ENCODE assay signal across 8 cellular contexts in genomic region chr3:120597445-120598049, GRCh38. TPM values are rescaled to one million over a fixed set of nuclear protein-coding genes. Genes with fewer than 3 reads are reported as not detected.
DNase-seq lines count a peak whose midpoint lies in the region; ATAC-seq, FAIRE-seq and TF ChIP-seq lines count a peak whose summit lies in the region.

No MANE protein-coding gene starts in this region.

- no peak for TF ChIP-seq CTCF in OCI-LY7 (conservative IDR thresholded peaks at IDR 0.05; ENCODE audit: low read length)
- TF ChIP-seq CTCF in HepG2 (CRISPR knock-in tag; IDR thresholded peaks at IDR 0.05): no peak

- peaks cover 54% of the 10 kb centered on the region for H3K36me3 ChIP-seq in OCI-LY7 (ENCODE audit: insufficient read depth, low read length)
- peaks cover 0 to 12% of the 10 kb centered on the region in 2 experiments; a peak in 2 of 5 replicates for H3K36me3 ChIP-seq in HepG2 (replicated peaks in 1 of 2; ENCODE audit: control insufficient read depth in 1 of 2, insufficient read depth in 2 of 2, low read length in 2 of 2)

- H3K9ac ChIP-seq in HepG2 (ENCODE audit: insufficient read depth, low read depth, low read length): peak overlapping the region; percentile 60; the same call in 1 of the 2 replicates

- CTCF ChIA-PET in OCI-LY7 (lab: Charles Lee; ENCODE audit: unreplicated experiment): no interaction called here
- CTCF ChIA-PET in HepG2 (lab: Yijun Ruan, JAX; ENCODE audit: low intra/inter-chr PET ratio, low total read pairs): no interaction called here

- H3K4me3 ChIP-seq in OCI-LY7 (ENCODE audit: low read depth, low read length, poor library complexity, severe bottlenecking) (peak overlapping the region; percentile 83), HepG2 (replicated peaks in 1 of 3; ENCODE audit: insufficient read depth in 1 of 3, low read depth in 2 of 3, low read length in 3 of 3) (peak overlapping the region in 2 of 3 experiments; percentile 59 to 100; a peak in 3 of 6 replicates)

- H3K79me2 ChIP-seq in OCI-LY7 (ENCODE audit: insufficient read depth, low read depth, low read length): peaks cover 37% of the 10 kb centered on the region
- H3K79me2 ChIP-seq in HepG2 (ENCODE audit: insufficient read depth, low read length): peaks cover 27% of the 10 kb centered on the region

- POLR2A ChIA-PET in OCI-LY7 (lab: Charles Lee): interaction anchor here (0.5 to 0.7 kb wide), 4 partner anchors 198 to 864 kb away, joined by 3 read pairs; no protein-coding TSS in a partner anchor
- POLR2A ChIA-PET in HepG2 (lab: Yijun Ruan, JAX): interaction anchor here (1.2 to 2.3 kb wide), 3 partner anchors 85 to 502 kb away, joined by 3 to 11 read pairs (median 4); partner anchors contain the start of genes HGD and LRRC58

- intact Hi-C loops in OCI-LY7 (cut with micrococcal nuclease; ENCODE audit: unreplicated experiment): loop anchor here (10.0 kb wide), 2 partner anchors 197 to 503 kb away; partner anchors contain the start of gene GSK3B
- intact Hi-C loops in HepG2 (cut with micrococcal nuclease; ENCODE audit: unreplicated experiment): no loop called here
- intact Hi-C loops in posterior vena cava (cut with DNase I): no loop called here

- H3K27ac ChIP-seq in OCI-LY7 (ENCODE audit: low read depth, low read length, poor library complexity, severe bottlenecking) (no peak overlapping the region), HepG2 (ENCODE audit: extremely low read length, insufficient read depth, low read length) (no peak overlapping the region)

- in situ Hi-C loops in HepG2 (cut with HindIII; ENCODE audit: extremely low pct_ligation_motif_present, low pct_unique_long_range_greater_than_20kb): no loop called here

- ATAC-seq in GM18498 (IDR thresholded peaks at IDR 0.05; ENCODE audit: unreplicated experiment) (peak; percentile 44), GM21825 (IDR thresholded peaks at IDR 0.05; ENCODE audit: unreplicated experiment) (peak; percentile 42), HepG2 (no peak)

- DNase-seq in OCI-LY7 (ENCODE audit: low spot score) (no peak), HepG2 (ENCODE audit: low spot score) (no peak), NCI-H748 (lab: John Stamatoyannopoulos, UW; ENCODE audit: unreplicated experiment) (no peak), ureter (ENCODE audit: low spot score) (no peak), posterior vena cava (ENCODE audit: low spot score) (no peak), C1 segment of cervical spinal cord (lab: John Stamatoyannopoulos, UW) (no peak)

- peaks cover 16% of the 10 kb centered on the region for H3K4me1 ChIP-seq in OCI-LY7 (ENCODE audit: insufficient read depth, low read length, poor library complexity, severe bottlenecking)
- peaks cover 37% of the 10 kb centered on the region for H3K4me1 ChIP-seq in HepG2 (ENCODE audit: insufficient read depth, low read length)

- no peak for FAIRE-seq in HepG2 (lab: Jason Lieb, UNC)

- H2AFZ ChIP-seq in OCI-LY7 (ENCODE audit: low read length): no peak overlapping the region
- H2AFZ ChIP-seq in HepG2 (ENCODE audit: low read length): no peak overlapping the region

- peak overlapping the region; percentile 98 for H3K4me2 ChIP-seq in OCI-LY7 (ENCODE audit: low read length)
- H3K4me2 ChIP-seq in HepG2 (ENCODE audit: low read depth, low read length): peak overlapping the region; percentile 82

- peaks cover 0 to 3% of the 10 kb centered on the region in 2 experiments; a peak in 1 of 5 replicates for H3K27me3 ChIP-seq in HepG2 (ENCODE audit: control insufficient read depth in 1 of 2, insufficient read depth in 2 of 2, low read length in 2 of 2)

- TF ChIP-seq EP300 in HepG2 (IDR thresholded peaks at IDR 0.05; ENCODE audit: low read depth in 2 of 2, low read length in 2 of 2): no peak
- no peak for TF ChIP-seq EP300 in HepG2 (CRISPR knock-in tag; IDR thresholded peaks at IDR 0.05; ENCODE audit: borderline replicate concordance)

- TF ChIP-seq POLR2A in HepG2 (IDR thresholded peaks at IDR 0.05; ENCODE audit: insufficient read depth in 1 of 2, low read depth in 2 of 2, low read length in 2 of 2): no peak

- WGBS in HepG2 (ENCODE audit: low lambda C conversion rate): 61% methylated on average over 1 of the region's 1 CpG

- no peaks in the 10 kb centered on the region for H3K9me3 ChIP-seq in OCI-LY7 (ENCODE audit: low read length)
- H3K9me3 ChIP-seq in HepG2 (ENCODE audit: low read length): no peaks in the 10 kb centered on the region

- TF ChIP-seq RAD21 in HepG2 (CRISPR knock-in tag; IDR thresholded peaks at IDR 0.05): no peak

- H3K9me2 ChIP-seq in OCI-LY7 (ENCODE audit: insufficient read depth, low read length): no peaks in the 10 kb centered on the region

- no TSS peak for BruUV-seq in OCI-LY7 (replicated peaks; lab: Mats Ljungman, UMichigan)
- BruUV-seq in HepG2 (replicated peaks; lab: Mats Ljungman, UMichigan): no TSS peak

- H4K20me1 ChIP-seq in OCI-LY7 (ENCODE audit: insufficient read depth, low read length) (peaks cover 7% of the 10 kb centered on the region; the same call in 1 of the 2 replicates), HepG2 (ENCODE audit: insufficient read depth, low read length) (no peaks in the 10 kb centered on the region)

TF ChIP-seq in HepG2, 621 proteins besides CTCF, POLR2A, EP300 and RAD21:
- peak; percentile 66 for TF ChIP-seq ZNF629 (CRISPR knock-in tag; conservative IDR thresholded peaks at IDR 0.05)
- no peak for TF ChIP-seq ZFY (CRISPR knock-in tag; IDR thresholded peaks at IDR 0.05)
- TF ChIP-seq FIP1L1 (IDR thresholded peaks at IDR 0.05; ENCODE audit: borderline replicate concordance, insufficient read depth, low read depth, low read length): no peak

RNA-seq across cellular contexts. Expression of gene NDUFB4, which starts 1.4 kb away (rescaled TPM):
- 77.3 and 130 TPM in 2 replicates for total RNA-seq in OCI-LY7 (2014; rRNA removed; shearing (Covaris generic))
- total RNA-seq in OCI-LY7 (2022) (145 and 149 TPM in 2 replicates), HepG2 (2016; rRNA removed; fragmentation: Illumina TruSeq; extraction: Trizol) (115 and 117 TPM in 2 replicates), ureter (120 TPM), posterior vena cava (100 to 1,000 TPM in 1 of 2 donors, 10 to 100 TPM in 1; 94.9 to 101 TPM)
- 39.9 and 43.6 TPM in 2 replicates for total RNA-seq in HepG2 (2016; cell fraction: cytosol; rRNA removed; fragmentation: Illumina TruSeq; extraction: Trizol; ENCODE audit: low read depth)
- total RNA-seq in HepG2 (2016; cell fraction: insoluble cytoplasmic fraction; rRNA removed; fragmentation: Illumina TruSeq; extraction: Trizol): 110 and 124 TPM in 2 replicates
- 33.6 and 35.8 TPM in 2 replicates for total RNA-seq in HepG2 (2016; cell fraction: membrane; rRNA removed; fragmentation: Illumina TruSeq; extraction: Trizol)
- 55.5 and 56.1 TPM in 2 replicates for total RNA-seq in HepG2 (2016; cell fraction: nucleus; rRNA removed; fragmentation: Illumina TruSeq; extraction: Trizol)
- polyA plus RNA-seq in HepG2 (2011; rRNA removed): 114 and 116 TPM in 2 replicates
- 159 and 174 TPM in 2 replicates for polyA plus RNA-seq in HepG2 (2011; cell fraction: cytosol; rRNA removed)
- 62.2 and 63.2 TPM in 2 replicates for polyA plus RNA-seq in HepG2 (2011; cell fraction: nucleus; rRNA removed)
- 93.3 and 104 TPM in 2 replicates for polyA plus RNA-seq in HepG2 (2012)
- polyA plus RNA-seq in HepG2 (2016; cell fraction: cytosol; fragmentation: Illumina TruSeq; extraction: Trizol; ENCODE audit: low read depth): 81.3 and 104 TPM in 2 replicates
- polyA plus RNA-seq in HepG2 (2016; cell fraction: insoluble cytoplasmic fraction; fragmentation: Illumina TruSeq; extraction: Trizol; ENCODE audit: low read depth): 235 and 273 TPM in 2 replicates
- 63.4 and 67.0 TPM in 2 replicates for polyA plus RNA-seq in HepG2 (2016; cell fraction: membrane; fragmentation: Illumina TruSeq; extraction: Trizol; ENCODE audit: low read depth)
- 131 and 145 TPM in 2 replicates for polyA plus RNA-seq in HepG2 (2016; cell fraction: nucleus; fragmentation: Illumina TruSeq; extraction: Trizol; ENCODE audit: insufficient read depth, low read depth)
- polyA minus RNA-seq in HepG2 (2011; rRNA and poly(A)+ RNA removed; ENCODE audit: low replicate concordance): 56.8 and 189 TPM in 2 replicates
- 65.4 and 78.7 TPM in 2 replicates for polyA minus RNA-seq in HepG2 (2011; cell fraction: cytosol; rRNA and poly(A)+ RNA removed)
- 34.8 and 40.0 TPM in 2 replicates for polyA minus RNA-seq in HepG2 (2011; cell fraction: nucleus; rRNA and poly(A)+ RNA removed)
